ENCODE assay signal across 17 cellular contexts in the genomic region with DNA sequence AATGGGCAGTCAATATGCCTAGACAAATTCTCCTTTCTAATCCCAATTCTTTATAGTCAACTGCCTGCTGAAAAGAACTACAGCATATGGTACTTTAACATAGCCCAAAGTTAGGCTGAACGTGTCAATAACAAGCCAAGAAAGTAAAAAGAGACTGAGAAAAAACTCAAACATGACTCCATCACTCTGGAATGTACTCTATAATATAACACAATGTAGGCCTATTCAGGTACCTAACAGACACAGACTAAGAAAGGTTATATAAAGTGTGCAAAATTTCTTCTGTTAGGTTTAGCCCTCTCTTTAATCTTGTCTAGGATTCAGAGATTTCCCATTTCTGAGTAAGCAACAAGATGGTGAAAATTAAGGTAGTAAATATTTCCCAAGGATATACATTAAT.
DNase-seq lines count a peak whose midpoint lies in the region; TF ChIP-seq lines count a peak whose summit lies in the region.
"Had no signal": no experiment of that assay in that cellular context is flagged by ENCODE, and none has a peak within 500 bp of the region (broad histone marks: within the 10 kb centered on the region; RNA-seq: fewer than 3 reads in every experiment).

No MANE protein-coding gene starts in this region.

- H3K4me3 Mint-ChIP-seq in type B pancreatic cell (no peak overlapping the region), endothelial cell (ENCODE audit: unreplicated experiment) (no peak overlapping the region)
- H3K4me3 Mint-ChIP-seq: CD4-positive, alpha-beta T cell had no signal

- no peaks in the 10 kb centered on the region for H3K27me3 Mint-ChIP-seq in type B pancreatic cell
- no peaks in the 10 kb centered on the region for H3K27me3 Mint-ChIP-seq in endothelial cell (ENCODE audit: unreplicated experiment)
- H3K27me3 Mint-ChIP-seq: CD4-positive, alpha-beta T cell had no signal

- no peak overlapping the region for H3K4me3 ChIP-seq in choroid plexus epithelial cell (ENCODE audit: low read depth, low read length)

- no peaks in the 10 kb centered on the region for H3K9me3 Mint-ChIP-seq in type B pancreatic cell
- no peaks in the 10 kb centered on the region for H3K9me3 Mint-ChIP-seq in endothelial cell (ENCODE audit: unreplicated experiment)
- H3K9me3 Mint-ChIP-seq: CD4-positive, alpha-beta T cell had no signal

- no peak for TF ChIP-seq CTCF in choroid plexus epithelial cell (conservative IDR thresholded peaks at IDR 0.05; ENCODE audit: low read depth, low read length)
- no peak for TF ChIP-seq CTCF in type B pancreatic cell (conservative IDR thresholded peaks at IDR 0.05)
- TF ChIP-seq CTCF in endothelial cell (IDR thresholded peaks at IDR 0.05; ENCODE audit: unreplicated experiment), result no peak

- H3K27ac Mint-ChIP-seq in type B pancreatic cell (peak overlapping the region; percentile 1), endothelial cell (ENCODE audit: unreplicated experiment) (no peak overlapping the region)
- H3K27ac Mint-ChIP-seq: CD4-positive, alpha-beta T cell had no signal

- peaks cover 4% of the 10 kb centered on the region for H3K4me1 Mint-ChIP-seq in type B pancreatic cell (ENCODE audit: unreplicated experiment)
- H3K4me1 Mint-ChIP-seq in endothelial cell (ENCODE audit: unreplicated experiment), result no peaks in the 10 kb centered on the region

- H3K36me3 Mint-ChIP-seq in type B pancreatic cell, result no peaks in the 10 kb centered on the region
- H3K36me3 Mint-ChIP-seq in endothelial cell (ENCODE audit: low read depth, unreplicated experiment), result no peaks in the 10 kb centered on the region

- DNase-seq in ELR (ENCODE audit: low read depth), result peak; percentile 18
- peak; percentile 11 for DNase-seq in NCI-H226
- DNase-seq in choroid plexus epithelial cell (ENCODE audit: low read depth), result peak; percentile 40
- DNase-seq in type B pancreatic cell (ENCODE audit: extremely low spot score, unreplicated experiment), result no peak
- DNase-seq in KG1 (lab: John Stamatoyannopoulos, UW), result no peak
- DNase-seq in endothelial cell (ENCODE audit: low spot score), result no peak
- DNase-seq in dermis blood vessel endothelial cell, result no peak
- DNase-seq: Calu3; CD4-positive, alpha-beta T cell; DMS79 treated with DMSO at 0.1 percent for 48 hours; H7; IMR-90; Kasumi-1; NCI-H187 treated with DMSO at 0.1 percent for 48 hours; NCI-H2171 treated with DMSO at 0.1 percent for 48 hours; NCI-H510A; NCI-H82 had no signal

Comparison
In these comparisons a context has a peak if more than half of its experiments do, and no peak if none do; other contexts are left out.
1. DNase-seq: peak in ELR (single experiment), NCI-H226 (single experiment) and choroid plexus epithelial cell (single experiment); none in type B pancreatic cell (single experiment), KG1 (single experiment), endothelial cell (single experiment) and dermis blood vessel endothelial cell (single experiment).